Comparison of ENCODE assay signal across 9 cellular contexts in genomic region chr15:41933771-41934170, GRCh38. TPM values are rescaled to one million over a fixed set of nuclear protein-coding genes. Genes with fewer than 3 reads are reported as not detected.
DNase-seq lines count a peak whose midpoint lies in the region; ATAC-seq and TF ChIP-seq lines count a peak whose summit lies in the region.
"Had no signal": no experiment of that assay in that cellular context is flagged by ENCODE, and none has a peak within 500 bp of the region (broad histone marks: within the 10 kb centered on the region; RNA-seq: fewer than 3 reads in every experiment).

No MANE protein-coding gene starts in this region.

- 55 to 65% (median 60%) methylated on average over 10 of the region's 10 CpGs for WGBS in psoas muscle, 3 donors

- H3K27me3 Mint-ChIP-seq in CD8-positive, alpha-beta T cell (ENCODE audit: low read depth): no peaks in the 10 kb centered on the region
- peaks cover 24% of the 10 kb centered on the region for H3K27me3 Mint-ChIP-seq in endothelial cell (ENCODE audit: unreplicated experiment)

- H3K4me3 Mint-ChIP-seq in CD8-positive, alpha-beta T cell: no peak overlapping the region
- H3K4me3 Mint-ChIP-seq in endothelial cell (ENCODE audit: unreplicated experiment): no peak overlapping the region

- peaks cover 47% of the 10 kb centered on the region for H3K4me1 Mint-ChIP-seq in CD8-positive, alpha-beta T cell (ENCODE audit: low read depth)
- peaks cover 73% of the 10 kb centered on the region for H3K4me1 Mint-ChIP-seq in endothelial cell (ENCODE audit: unreplicated experiment)

- H3K27me3 ChIP-seq in CD8-positive, alpha-beta T cell (ENCODE audit: insufficient read depth, low read length): no peaks in the 10 kb centered on the region
- H3K27me3 ChIP-seq in MG63: no peaks in the 10 kb centered on the region
- no peaks in the 10 kb centered on the region for H3K27me3 ChIP-seq in psoas muscle (ENCODE audit: insufficient read depth in 3 of 3, low read length in 2 of 3)

- H3K27ac ChIP-seq in CD8-positive, alpha-beta T cell (ENCODE audit: low read depth, low read length): peak overlapping the region; percentile 86
- H3K27ac ChIP-seq in psoas muscle: peak overlapping the region; percentile 53
- no peak overlapping the region for H3K27ac ChIP-seq in substantia nigra (ENCODE audit: low read depth, low read length, poor library complexity, severe bottlenecking)

- DNase-seq in CD8-positive, alpha-beta T cell: no peak
- DNase-seq in MG63 (peak; percentile 43), endothelial cell (ENCODE audit: low spot score) (no peak), psoas muscle (no peak), erythroblast (lab: John Stamatoyannopoulos, UW) (no peak), substantia nigra (lab: John Stamatoyannopoulos, UW) (no peak), kidney glomerular epithelial cell (lab: John Stamatoyannopoulos, UW) (no peak)
- DNase-seq: activated CD8-positive, alpha-beta memory T cell treated with anti-CD3 and anti-CD28 coated beads, Interleukin-2, amount 50 U/mL, for 4 hours had no signal

- no peak for TF ChIP-seq POLR2A in erythroblast (IDR thresholded peaks at IDR 0.05; ENCODE audit: low read length)

- H3K9me3 ChIP-seq in CD8-positive, alpha-beta T cell (ENCODE audit: low read length): no peaks in the 10 kb centered on the region
- H3K9me3 ChIP-seq in MG63 (no peaks in the 10 kb centered on the region), psoas muscle (no peaks in the 10 kb centered on the region)

- H3K36me3 Mint-ChIP-seq in CD8-positive, alpha-beta T cell: peaks cover 2% of the 10 kb centered on the region
- H3K36me3 Mint-ChIP-seq in endothelial cell (ENCODE audit: low read depth, unreplicated experiment): peaks cover 34% of the 10 kb centered on the region

- POLR2A ChIA-PET in CD8-positive, alpha-beta T cell (lab: Charles Lee): interaction anchor here (0.7 to 1.3 kb wide), 2 partner anchors 36 to 38 kb away, joined by 3 to 7 read pairs; partner anchors contain the start of gene EHD4

- H3K9me3 Mint-ChIP-seq in CD8-positive, alpha-beta T cell: no peaks in the 10 kb centered on the region
- no peaks in the 10 kb centered on the region for H3K9me3 Mint-ChIP-seq in endothelial cell (ENCODE audit: unreplicated experiment)

- CTCF ChIA-PET in CD8-positive, alpha-beta T cell (lab: Charles Lee): interaction anchor here (4.8 to 6.9 kb wide), 2 partner anchors 30 to 160 kb away, joined by 25 to 34 read pairs; partner anchors contain the start of gene MAPKBP1

- no peaks in the 10 kb centered on the region for H3K36me3 ChIP-seq in CD8-positive, alpha-beta T cell (ENCODE audit: insufficient read depth, low read length)
- H3K36me3 ChIP-seq in MG63: peaks cover 60% of the 10 kb centered on the region
- H3K36me3 ChIP-seq in psoas muscle (ENCODE audit: insufficient read depth in 1 of 2, low read depth in 1 of 2): no peaks in the 10 kb centered on the region

- no peak overlapping the region for H3K4me3 ChIP-seq in CD8-positive, alpha-beta T cell (ENCODE audit: low read depth, low read length)
- H3K4me3 ChIP-seq in MG63: no peak overlapping the region
- H3K4me3 ChIP-seq in psoas muscle: no peak overlapping the region

- peaks cover 53% of the 10 kb centered on the region for H3K4me1 ChIP-seq in CD8-positive, alpha-beta T cell (ENCODE audit: insufficient read depth, low read length)
- peaks cover 45% of the 10 kb centered on the region for H3K4me1 ChIP-seq in psoas muscle

- no peak for ATAC-seq in CD8-positive, alpha-beta T cell
- ATAC-seq in psoas muscle (no peak), HG03565 (IDR thresholded peaks at IDR 0.05; ENCODE audit: unreplicated experiment) (no peak)

- no peak for TF ChIP-seq CTCF in CD8-positive, alpha-beta T cell (IDR thresholded peaks at IDR 0.05)
- no peak for TF ChIP-seq CTCF in endothelial cell (IDR thresholded peaks at IDR 0.05; ENCODE audit: unreplicated experiment)
- no peak for TF ChIP-seq CTCF in psoas muscle (IDR thresholded peaks at IDR 0.05)

- intact Hi-C loops in CD8-positive, alpha-beta T cell (cut with DNase I, micrococcal nuclease): loop anchor here in 1 of 2 experiments (10.0 kb wide), 2 partner anchors 159 to 239 kb away; partner anchors contain the start of gene MAPKBP1
- intact Hi-C loops in psoas muscle (cut with DNase I): no loop called here

- H3K27ac Mint-ChIP-seq in CD8-positive, alpha-beta T cell: peak overlapping the region; percentile 96
- H3K27ac Mint-ChIP-seq in endothelial cell (ENCODE audit: unreplicated experiment): peak overlapping the region; percentile 42

RNA-seq across cellular contexts. Expression of gene EHD4, which starts 38.6 kb away (rescaled TPM):
- total RNA-seq in CD8-positive, alpha-beta T cell: 10 to 100 TPM; 36.4 to 40.5 TPM
- 10.7 and 15.9 TPM in 2 replicates for total RNA-seq in MG63 (2014; rRNA removed; shearing (Covaris generic); ENCODE audit: low replicate concordance)
- total RNA-seq in endothelial cell (ENCODE audit: unreplicated experiment) (64.9 TPM), psoas muscle (1 to 10 TPM; 5.3 to 9.6 (median 6.3) TPM)
- polyA plus RNA-seq in psoas muscle: 1 to 10 TPM; 1.7 to 4.8 (median 2.2) TPM

RNA-seq across cellular contexts. Expression of gene SPTBN5, which starts 39.9 kb away (rescaled TPM):
- 1 to 10 TPM; 1.1 to 1.2 TPM for total RNA-seq in CD8-positive, alpha-beta T cell
- 2.4 and 3.4 TPM in 2 replicates for total RNA-seq in MG63 (2014; rRNA removed; shearing (Covaris generic); ENCODE audit: low replicate concordance)
- 9.4 TPM for total RNA-seq in endothelial cell (ENCODE audit: unreplicated experiment)
- total RNA-seq in psoas muscle: under 1 TPM; 0.15 to 0.47 (median 0.29) TPM
- polyA plus RNA-seq in psoas muscle: under 1 TPM; 0.10 to 0.29 (median 0.13) TPM
